25 cellular contexts compared by ENCODE assay signal in the genomic region with DNA sequence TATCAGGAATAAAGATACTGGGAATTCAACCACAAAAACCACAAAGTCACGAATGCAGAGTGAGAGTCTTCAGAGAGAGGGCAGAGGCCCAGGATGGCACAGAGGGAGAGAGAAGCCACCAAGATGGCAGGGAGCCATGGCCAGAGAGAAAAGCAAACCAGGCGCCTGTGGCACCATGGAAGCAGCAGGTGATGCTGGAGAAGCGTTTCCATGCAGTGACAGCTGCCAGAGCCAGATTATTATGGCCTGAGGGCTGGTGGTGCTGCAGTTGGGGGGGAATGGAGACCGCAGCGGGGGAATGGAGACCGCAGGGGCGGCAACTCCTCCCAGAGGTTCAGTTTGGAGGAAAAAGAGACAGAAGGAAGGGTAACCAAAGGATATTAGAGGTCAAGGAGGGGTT. TPM values are rescaled to one million over a fixed set of nuclear protein-coding genes. Genes with fewer than 3 reads are reported as not detected.
A peak's percentile ranks its signal among the peaks of the same experiment; 100 is the strongest.
DNase-seq lines count a peak whose midpoint lies in the region; ATAC-seq, FAIRE-seq and TF ChIP-seq lines count a peak whose summit lies in the region.
"Had no signal": no experiment of that assay in that cellular context is flagged by ENCODE, and none has a peak within 500 bp of the region (broad histone marks: within the 10 kb centered on the region; RNA-seq: fewer than 3 reads in every experiment).

No MANE protein-coding gene starts in this region.

- H3K9me3 ChIP-seq in HepG2 (ENCODE audit: low read length) = no peaks in the 10 kb centered on the region
- H3K9me3 ChIP-seq: A549, right atrium auricular region, transverse colon had no signal

- peaks cover 9% of the 10 kb centered on the region for H3K4me1 ChIP-seq in HepG2 (ENCODE audit: insufficient read depth, low read length)

- TF ChIP-seq CTCF in HepG2 (CRISPR knock-in tag; IDR thresholded peaks at IDR 0.05) = no peak

- POLR2A ChIA-PET in HepG2 (lab: Yijun Ruan, JAX) = no interaction called here

- H2AFZ ChIP-seq in HepG2 (ENCODE audit: low read length) = no peak overlapping the region

- no peaks in the 10 kb centered on the region for H3K27me3 ChIP-seq in HepG2 (ENCODE audit: control insufficient read depth in 1 of 2, insufficient read depth in 2 of 2, low read length in 2 of 2)
- H3K27me3 ChIP-seq: right atrium auricular region, transverse colon had no signal

- TF ChIP-seq POLR2A in HepG2 (IDR thresholded peaks at IDR 0.05; ENCODE audit: insufficient read depth in 1 of 2, low read depth in 2 of 2, low read length in 2 of 2) = no peak

- no peak overlapping the region for H3K27ac ChIP-seq in HepG2 (ENCODE audit: extremely low read length, insufficient read depth, low read length)
- H3K27ac ChIP-seq: A549, epithelial cell of prostate, right atrium auricular region, transverse colon had no signal

- ATAC-seq in HepG2 (no peak), HG03095 (IDR thresholded peaks at IDR 0.05; ENCODE audit: unreplicated experiment) (no peak)
- ATAC-seq: A549; activated CD4-positive, alpha-beta T cell treated with anti-CD3 and anti-CD28 coated beads for 36 hours; HCT116; naive thymus-derived CD8-positive, alpha-beta T cell had no signal

- H3K36me3 Mint-ChIP-seq in dendritic cell treated with granulocyte-macrophage colony-stimulating factor and Interleukin-4, amounts not matched to agents 40 ng/mL and 50 ng/mL, for 4 days (ENCODE audit: low read depth) = peaks cover 81% of the 10 kb centered on the region

- no peaks in the 10 kb centered on the region for H3K79me2 ChIP-seq in HepG2 (ENCODE audit: insufficient read depth, low read length)

- 97% methylated on average over 7 of the region's 7 CpGs for WGBS in HepG2 (ENCODE audit: low lambda C conversion rate)

- TF ChIP-seq EP300 in HepG2 (IDR thresholded peaks at IDR 0.05; ENCODE audit: low read depth in 2 of 2, low read length in 2 of 2) (no peak), HepG2 (CRISPR knock-in tag; IDR thresholded peaks at IDR 0.05; ENCODE audit: borderline replicate concordance) (no peak)

- DNase-seq in NCI-H748 (lab: John Stamatoyannopoulos, UW; ENCODE audit: unreplicated experiment) = peak; percentile 10
- DNase-seq in NCI-H748 treated with DMSO at 0.1 percent for 48 hours (lab: John Stamatoyannopoulos, UW) = no peak
- peak; percentile 86 for DNase-seq in NCI-H1105 treated with DMSO at 0.1 percent for 48 hours (lab: John Stamatoyannopoulos, UW)
- peak; percentile 82 for DNase-seq in NCI-H69 (lab: John Stamatoyannopoulos, UW)
- DNase-seq in HepG2 (ENCODE audit: low spot score) = no peak
- no peak for DNase-seq in GM03348 (ENCODE audit: low spot score)
- DNase-seq: activated CD4-positive, alpha-beta T cell treated with anti-CD3 and anti-CD28 coated beads for 36 hours; activated CD8-positive, alpha-beta memory T cell treated with anti-CD3 and anti-CD28 coated beads for 24 hours; aorta; foreskin fibroblast; mesendoderm; naive thymus-derived CD8-positive, alpha-beta T cell; NCI-H446 treated with DMSO at 0.1 percent for 48 hours; stimulated activated CD4-positive, alpha-beta T cell treated with anti-CD3 and anti-CD28 coated beads, Interleukin-12 subunit alpha, Interleukin-12 subunit beta, amount 100 ng/mL, for 4 hours; transverse colon had no signal

- H3K4me2 ChIP-seq in HepG2 (ENCODE audit: low read depth, low read length) = no peak overlapping the region
- H3K4me2 ChIP-seq: A549 had no signal

- peaks cover 31% of the 10 kb centered on the region for H3K4me1 Mint-ChIP-seq in dendritic cell treated with granulocyte-macrophage colony-stimulating factor and Interleukin-4, amounts not matched to agents 40 ng/mL and 50 ng/mL, for 4 days (ENCODE audit: low read depth)

- H3K27me3 Mint-ChIP-seq in dendritic cell treated with granulocyte-macrophage colony-stimulating factor and Interleukin-4, amounts not matched to agents 40 ng/mL and 50 ng/mL, for 4 days = no peaks in the 10 kb centered on the region
- H3K27me3 Mint-ChIP-seq: activated CD4-positive, alpha-beta T cell treated with anti-CD3 and anti-CD28 coated beads for 36 hours; activated naive CD4-positive, alpha-beta T cell treated with anti-CD3 and anti-CD28 coated beads, Interleukin-2, amount 50 U/mL, for 24 hours; B cell; naive thymus-derived CD8-positive, alpha-beta T cell had no signal

- FAIRE-seq in HepG2 (lab: Jason Lieb, UNC) = no peak
- FAIRE-seq: A549, GM12892, TTC549 had no signal

- CTCF ChIA-PET in HepG2 (lab: Yijun Ruan, JAX; ENCODE audit: low intra/inter-chr PET ratio, low total read pairs) = no interaction called here

- BruUV-seq in HepG2 (replicated peaks; lab: Mats Ljungman, UMichigan) = no TSS peak

- H3K36me3 ChIP-seq in HepG2 (replicated peaks in 1 of 2; ENCODE audit: control insufficient read depth in 1 of 2, insufficient read depth in 2 of 2, low read length in 2 of 2) = 0 out of 5 replicates have a peak, but pooled peaks cover 0 to 4% of the 10 kb centered on the region in 2 experiments
- H3K36me3 ChIP-seq: right atrium auricular region, transverse colon had no signal

- no peak for TF ChIP-seq RAD21 in HepG2 (CRISPR knock-in tag; IDR thresholded peaks at IDR 0.05)

- no peak overlapping the region for H3K4me3 Mint-ChIP-seq in dendritic cell treated with granulocyte-macrophage colony-stimulating factor and Interleukin-4, amounts not matched to agents 40 ng/mL and 50 ng/mL, for 4 days
- H3K4me3 Mint-ChIP-seq: activated CD4-positive, alpha-beta T cell treated with anti-CD3 and anti-CD28 coated beads for 36 hours; activated naive CD4-positive, alpha-beta T cell treated with anti-CD3 and anti-CD28 coated beads, Interleukin-2, amount 50 U/mL, for 24 hours; B cell; naive thymus-derived CD8-positive, alpha-beta T cell had no signal

- H4K20me1 ChIP-seq in HepG2 (ENCODE audit: insufficient read depth, low read length) = no peaks in the 10 kb centered on the region

- in situ Hi-C loops in HepG2 (cut with HindIII; ENCODE audit: extremely low pct_ligation_motif_present, low pct_unique_long_range_greater_than_20kb) = loop anchor here (25.0 kb wide), 1 partner anchor 120 kb away; the partner anchor contains the start of genes G6PD and IKBKG

- H3K9ac ChIP-seq in HepG2 (ENCODE audit: insufficient read depth, low read depth, low read length) = no peak overlapping the region

- H3K4me3 ChIP-seq in HepG2 (replicated peaks in 1 of 3; ENCODE audit: insufficient read depth in 1 of 3, low read depth in 2 of 3, low read length in 3 of 3) = no peak overlapping the region
- H3K4me3 ChIP-seq: A549, right atrium auricular region, transverse colon had no signal

- H3K9me3 Mint-ChIP-seq in dendritic cell treated with granulocyte-macrophage colony-stimulating factor and Interleukin-4, amounts not matched to agents 40 ng/mL and 50 ng/mL, for 4 days = no peaks in the 10 kb centered on the region
- H3K9me3 Mint-ChIP-seq: activated naive CD4-positive, alpha-beta T cell treated with anti-CD3 and anti-CD28 coated beads, Interleukin-2, amount 50 U/mL, for 24 hours; naive thymus-derived CD8-positive, alpha-beta T cell had no signal

- H3K27ac Mint-ChIP-seq in dendritic cell treated with granulocyte-macrophage colony-stimulating factor and Interleukin-4, amounts not matched to agents 40 ng/mL and 50 ng/mL, for 4 days = peak overlapping the region; percentile 29
- H3K27ac Mint-ChIP-seq: activated CD4-positive, alpha-beta T cell treated with anti-CD3 and anti-CD28 coated beads for 36 hours; B cell had no signal

- intact Hi-C loops in dendritic cell treated with granulocyte-macrophage colony-stimulating factor and Interleukin-4, amounts not matched to agents 40 ng/mL and 50 ng/mL, for 4 days (cut with micrococcal nuclease) = no loop called here
- intact Hi-C loops in HepG2 (cut with micrococcal nuclease; ENCODE audit: unreplicated experiment) = no loop called here

RNA-seq across cellular contexts. Expression of gene TAFAZZIN, which starts 5.8 kb away (rescaled TPM):
- 6.3 and 16.8 TPM in 2 replicates for total RNA-seq in HepG2 (2016; rRNA removed; fragmentation: Illumina TruSeq; extraction: Trizol)
- 5.9 and 8.5 TPM in 2 replicates for total RNA-seq in HepG2 (2016; cell fraction: cytosol; rRNA removed; fragmentation: Illumina TruSeq; extraction: Trizol; ENCODE audit: low read depth)
- 4.8 and 17.3 TPM in 2 replicates for total RNA-seq in HepG2 (2016; cell fraction: insoluble cytoplasmic fraction; rRNA removed; fragmentation: Illumina TruSeq; extraction: Trizol)
- 5.5 and 6.3 TPM in 2 replicates for total RNA-seq in HepG2 (2016; cell fraction: membrane; rRNA removed; fragmentation: Illumina TruSeq; extraction: Trizol)
- total RNA-seq in HepG2 (2016; cell fraction: nucleus; rRNA removed; fragmentation: Illumina TruSeq; extraction: Trizol) = 17.9 and 26.2 TPM in 2 replicates
- 27.9 and 30.9 TPM in 2 replicates for polyA plus RNA-seq in HepG2 (2011; rRNA removed)
- 8.7 and 11.6 TPM in 2 replicates for polyA plus RNA-seq in HepG2 (2011; cell fraction: cytosol; rRNA removed)
- 281 and 287 TPM in 2 replicates for polyA plus RNA-seq in HepG2 (2011; cell fraction: nucleus; rRNA removed)
- polyA plus RNA-seq in HepG2 (2012) = 16.8 and 21.1 TPM in 2 replicates
- polyA plus RNA-seq in HepG2 (2016; cell fraction: cytosol; fragmentation: Illumina TruSeq; extraction: Trizol; ENCODE audit: low read depth) = 2.5 and 2.9 TPM in 2 replicates
- polyA plus RNA-seq in HepG2 (2016; cell fraction: insoluble cytoplasmic fraction; fragmentation: Illumina TruSeq; extraction: Trizol; ENCODE audit: low read depth) = 5.3 and 7.9 TPM in 2 replicates
- polyA plus RNA-seq in HepG2 (2016; cell fraction: membrane; fragmentation: Illumina TruSeq; extraction: Trizol; ENCODE audit: low read depth) = 4.2 and 4.6 TPM in 2 replicates
- 70.8 TPM in 2 replicates for polyA plus RNA-seq in HepG2 (2016; cell fraction: nucleus; fragmentation: Illumina TruSeq; extraction: Trizol; ENCODE audit: insufficient read depth, low read depth)
- polyA minus RNA-seq in HepG2 (2011; rRNA and poly(A)+ RNA removed; ENCODE audit: low replicate concordance) = 16.6 and 35.2 TPM in 2 replicates
- polyA minus RNA-seq in HepG2 (2011; cell fraction: cytosol; rRNA and poly(A)+ RNA removed) = 7.0 and 7.2 TPM in 2 replicates
- polyA minus RNA-seq in HepG2 (2011; cell fraction: nucleus; rRNA and poly(A)+ RNA removed) = 23.2 and 28.2 TPM in 2 replicates

RNA-seq across cellular contexts. Expression of gene DNASE1L1, which starts 8.1 kb away (rescaled TPM):
- 4.6 and 4.7 TPM in 2 replicates for total RNA-seq in HepG2 (2016; rRNA removed; fragmentation: Illumina TruSeq; extraction: Trizol)
- total RNA-seq in HepG2 (2016; cell fraction: cytosol; rRNA removed; fragmentation: Illumina TruSeq; extraction: Trizol; ENCODE audit: low read depth) = 3.2 and 3.4 TPM in 2 replicates
- 3.9 and 5.0 TPM in 2 replicates for total RNA-seq in HepG2 (2016; cell fraction: insoluble cytoplasmic fraction; rRNA removed; fragmentation: Illumina TruSeq; extraction: Trizol)
- 8.0 and 8.2 TPM in 2 replicates for total RNA-seq in HepG2 (2016; cell fraction: membrane; rRNA removed; fragmentation: Illumina TruSeq; extraction: Trizol)
- total RNA-seq in HepG2 (2016; cell fraction: nucleus; rRNA removed; fragmentation: Illumina TruSeq; extraction: Trizol) = 5.1 and 5.8 TPM in 2 replicates
- 12.3 and 16.5 TPM in 2 replicates for polyA plus RNA-seq in HepG2 (2011; rRNA removed)
- polyA plus RNA-seq in HepG2 (2011; cell fraction: cytosol; rRNA removed) = 13.3 and 15.2 TPM in 2 replicates
- polyA plus RNA-seq in HepG2 (2011; cell fraction: nucleus; rRNA removed) = 17.5 and 18.0 TPM in 2 replicates
- 8.0 and 11.7 TPM in 2 replicates for polyA plus RNA-seq in HepG2 (2012)
- 4.0 and 4.8 TPM in 2 replicates for polyA plus RNA-seq in HepG2 (2016; cell fraction: cytosol; fragmentation: Illumina TruSeq; extraction: Trizol; ENCODE audit: low read depth)
- polyA plus RNA-seq in HepG2 (2016; cell fraction: insoluble cytoplasmic fraction; fragmentation: Illumina TruSeq; extraction: Trizol; ENCODE audit: low read depth) = 4.8 and 4.9 TPM in 2 replicates
- polyA plus RNA-seq in HepG2 (2016; cell fraction: membrane; fragmentation: Illumina TruSeq; extraction: Trizol; ENCODE audit: low read depth) = 9.1 and 9.5 TPM in 2 replicates
- 5.5 and 8.8 TPM in 2 replicates for polyA plus RNA-seq in HepG2 (2016; cell fraction: nucleus; fragmentation: Illumina TruSeq; extraction: Trizol; ENCODE audit: insufficient read depth, low read depth)
- 24.1 and 42.4 TPM in 2 replicates for polyA minus RNA-seq in HepG2 (2011; rRNA and poly(A)+ RNA removed; ENCODE audit: low replicate concordance)
- 5.9 and 6.7 TPM in 2 replicates for polyA minus RNA-seq in HepG2 (2011; cell fraction: cytosol; rRNA and poly(A)+ RNA removed)
- polyA minus RNA-seq in HepG2 (2011; cell fraction: nucleus; rRNA and poly(A)+ RNA removed) = 4.2 and 5.0 TPM in 2 replicates

RNA-seq across cellular contexts. Expression of gene ATP6AP1, which starts 11.3 kb away (rescaled TPM):
- 23.1 and 56.7 TPM in 2 replicates for total RNA-seq in HepG2 (2016; rRNA removed; fragmentation: Illumina TruSeq; extraction: Trizol)
- 11.1 and 12.5 TPM in 2 replicates for total RNA-seq in HepG2 (2016; cell fraction: cytosol; rRNA removed; fragmentation: Illumina TruSeq; extraction: Trizol; ENCODE audit: low read depth)
- total RNA-seq in HepG2 (2016; cell fraction: insoluble cytoplasmic fraction; rRNA removed; fragmentation: Illumina TruSeq; extraction: Trizol) = 18.3 and 57.2 TPM in 2 replicates
- 19.9 and 20.2 TPM in 2 replicates for total RNA-seq in HepG2 (2016; cell fraction: membrane; rRNA removed; fragmentation: Illumina TruSeq; extraction: Trizol)
- 51.0 and 62.6 TPM in 2 replicates for total RNA-seq in HepG2 (2016; cell fraction: nucleus; rRNA removed; fragmentation: Illumina TruSeq; extraction: Trizol)
- 110 and 142 TPM in 2 replicates for polyA plus RNA-seq in HepG2 (2011; rRNA removed)
- polyA plus RNA-seq in HepG2 (2011; cell fraction: cytosol; rRNA removed) = 147 and 160 TPM in 2 replicates
- polyA plus RNA-seq in HepG2 (2011; cell fraction: nucleus; rRNA removed) = 101 and 106 TPM in 2 replicates
- 83.1 and 96.9 TPM in 2 replicates for polyA plus RNA-seq in HepG2 (2012)
- 20.5 and 22.7 TPM in 2 replicates for polyA plus RNA-seq in HepG2 (2016; cell fraction: cytosol; fragmentation: Illumina TruSeq; extraction: Trizol; ENCODE audit: low read depth)
- polyA plus RNA-seq in HepG2 (2016; cell fraction: insoluble cytoplasmic fraction; fragmentation: Illumina TruSeq; extraction: Trizol; ENCODE audit: low read depth) = 31.3 and 34.5 TPM in 2 replicates
- 23.2 and 27.2 TPM in 2 replicates for polyA plus RNA-seq in HepG2 (2016; cell fraction: membrane; fragmentation: Illumina TruSeq; extraction: Trizol; ENCODE audit: low read depth)
- 127 and 134 TPM in 2 replicates for polyA plus RNA-seq in HepG2 (2016; cell fraction: nucleus; fragmentation: Illumina TruSeq; extraction: Trizol; ENCODE audit: insufficient read depth, low read depth)
- polyA minus RNA-seq in HepG2 (2011; rRNA and poly(A)+ RNA removed; ENCODE audit: low replicate concordance) = 142 and 210 TPM in 2 replicates
- polyA minus RNA-seq in HepG2 (2011; cell fraction: cytosol; rRNA and poly(A)+ RNA removed) = 79.7 and 100 TPM in 2 replicates
- 19.4 and 25.6 TPM in 2 replicates for polyA minus RNA-seq in HepG2 (2011; cell fraction: nucleus; rRNA and poly(A)+ RNA removed)

RNA-seq across cellular contexts. Expression of gene RPL10, which starts 19.0 kb away (rescaled TPM):
- total RNA-seq in HepG2 (2016; rRNA removed; fragmentation: Illumina TruSeq; extraction: Trizol) = 2,381 and 2,883 TPM in 2 replicates
- 2,845 and 3,163 TPM in 2 replicates for total RNA-seq in HepG2 (2016; cell fraction: cytosol; rRNA removed; fragmentation: Illumina TruSeq; extraction: Trizol; ENCODE audit: low read depth)
- 2,364 and 2,968 TPM in 2 replicates for total RNA-seq in HepG2 (2016; cell fraction: insoluble cytoplasmic fraction; rRNA removed; fragmentation: Illumina TruSeq; extraction: Trizol)
- total RNA-seq in HepG2 (2016; cell fraction: membrane; rRNA removed; fragmentation: Illumina TruSeq; extraction: Trizol) = 6,021 and 6,074 TPM in 2 replicates
- 936 and 1,040 TPM in 2 replicates for total RNA-seq in HepG2 (2016; cell fraction: nucleus; rRNA removed; fragmentation: Illumina TruSeq; extraction: Trizol)
- polyA plus RNA-seq in HepG2 (2011; rRNA removed) = 4,713 and 5,167 TPM in 2 replicates
- polyA plus RNA-seq in HepG2 (2011; cell fraction: cytosol; rRNA removed) = 7,297 and 8,438 TPM in 2 replicates
- 1,715 and 1,756 TPM in 2 replicates for polyA plus RNA-seq in HepG2 (2011; cell fraction: nucleus; rRNA removed)
- polyA plus RNA-seq in HepG2 (2012) = 3,170 and 4,590 TPM in 2 replicates
- 5,111 and 5,676 TPM in 2 replicates for polyA plus RNA-seq in HepG2 (2016; cell fraction: cytosol; fragmentation: Illumina TruSeq; extraction: Trizol; ENCODE audit: low read depth)
- polyA plus RNA-seq in HepG2 (2016; cell fraction: insoluble cytoplasmic fraction; fragmentation: Illumina TruSeq; extraction: Trizol; ENCODE audit: low read depth) = 3,496 and 3,549 TPM in 2 replicates
- polyA plus RNA-seq in HepG2 (2016; cell fraction: membrane; fragmentation: Illumina TruSeq; extraction: Trizol; ENCODE audit: low read depth) = 7,184 and 7,370 TPM in 2 replicates
- 1,977 and 1,989 TPM in 2 replicates for polyA plus RNA-seq in HepG2 (2016; cell fraction: nucleus; fragmentation: Illumina TruSeq; extraction: Trizol; ENCODE audit: insufficient read depth, low read depth)
- 1,812 and 2,162 TPM in 2 replicates for polyA minus RNA-seq in HepG2 (2011; rRNA and poly(A)+ RNA removed; ENCODE audit: low replicate concordance)
- 929 and 970 TPM in 2 replicates for polyA minus RNA-seq in HepG2 (2011; cell fraction: cytosol; rRNA and poly(A)+ RNA removed)
- 272 and 332 TPM in 2 replicates for polyA minus RNA-seq in HepG2 (2011; cell fraction: nucleus; rRNA and poly(A)+ RNA removed)

RNA-seq across cellular contexts. Expression of gene GDI1, which starts 19.8 kb away (rescaled TPM):
- 10.9 and 17.4 TPM in 2 replicates for total RNA-seq in HepG2 (2016; rRNA removed; fragmentation: Illumina TruSeq; extraction: Trizol)
- total RNA-seq in HepG2 (2016; cell fraction: cytosol; rRNA removed; fragmentation: Illumina TruSeq; extraction: Trizol; ENCODE audit: low read depth) = 3.6 and 5.6 TPM in 2 replicates
- 8.9 and 16.8 TPM in 2 replicates for total RNA-seq in HepG2 (2016; cell fraction: insoluble cytoplasmic fraction; rRNA removed; fragmentation: Illumina TruSeq; extraction: Trizol)
- total RNA-seq in HepG2 (2016; cell fraction: membrane; rRNA removed; fragmentation: Illumina TruSeq; extraction: Trizol) = 7.5 and 7.6 TPM in 2 replicates
- 13.9 and 15.7 TPM in 2 replicates for total RNA-seq in HepG2 (2016; cell fraction: nucleus; rRNA removed; fragmentation: Illumina TruSeq; extraction: Trizol)
- 105 and 124 TPM in 2 replicates for polyA plus RNA-seq in HepG2 (2011; rRNA removed)
- polyA plus RNA-seq in HepG2 (2011; cell fraction: cytosol; rRNA removed) = 60.1 and 62.5 TPM in 2 replicates
- polyA plus RNA-seq in HepG2 (2011; cell fraction: nucleus; rRNA removed) = 582 and 608 TPM in 2 replicates
- polyA plus RNA-seq in HepG2 (2012) = 57.4 and 84.6 TPM in 2 replicates
- polyA plus RNA-seq in HepG2 (2016; cell fraction: cytosol; fragmentation: Illumina TruSeq; extraction: Trizol; ENCODE audit: low read depth) = 3.7 and 4.3 TPM in 2 replicates
- 14.7 and 19.8 TPM in 2 replicates for polyA plus RNA-seq in HepG2 (2016; cell fraction: insoluble cytoplasmic fraction; fragmentation: Illumina TruSeq; extraction: Trizol; ENCODE audit: low read depth)
- 8.3 and 8.4 TPM in 2 replicates for polyA plus RNA-seq in HepG2 (2016; cell fraction: membrane; fragmentation: Illumina TruSeq; extraction: Trizol; ENCODE audit: low read depth)
- 82.9 and 93.3 TPM in 2 replicates for polyA plus RNA-seq in HepG2 (2016; cell fraction: nucleus; fragmentation: Illumina TruSeq; extraction: Trizol; ENCODE audit: insufficient read depth, low read depth)
- polyA minus RNA-seq in HepG2 (2011; rRNA and poly(A)+ RNA removed; ENCODE audit: low replicate concordance) = 62.2 and 71.5 TPM in 2 replicates
- polyA minus RNA-seq in HepG2 (2011; cell fraction: cytosol; rRNA and poly(A)+ RNA removed) = 25.7 and 26.8 TPM in 2 replicates
- polyA minus RNA-seq in HepG2 (2011; cell fraction: nucleus; rRNA and poly(A)+ RNA removed) = 94.9 and 97.9 TPM in 2 replicates

Comparison
In these comparisons a context has a peak if more than half of its experiments do, and no peak if none do; other contexts are left out.
1. DNase-seq: peak in NCI-H748 (single experiment), NCI-H1105 treated with DMSO at 0.1 percent for 48 hours (single experiment) and NCI-H69 (single experiment); none in NCI-H748 treated with DMSO at 0.1 percent for 48 hours (single experiment), HepG2 (single experiment) and GM03348 (single experiment).